ENCODE assay signal across 35 cellular contexts in the genomic region with DNA sequence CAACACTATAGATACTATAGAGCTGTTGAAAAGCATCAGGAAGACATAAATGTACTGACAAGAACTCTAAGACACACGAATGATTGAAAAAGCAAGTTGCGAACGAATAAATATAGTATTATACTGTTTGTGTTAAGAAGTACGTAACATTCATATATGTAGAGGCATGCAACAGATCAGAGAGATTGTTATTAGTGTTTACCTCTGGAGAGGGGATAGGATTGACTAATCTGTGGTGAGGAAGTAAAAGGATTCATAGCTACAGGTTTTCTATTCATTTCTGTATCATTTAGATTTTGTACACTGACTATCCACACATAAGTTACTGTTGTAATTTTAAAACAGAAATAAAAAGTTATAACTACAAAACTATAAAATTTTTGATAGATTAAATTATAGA.
"Had no signal": no experiment of that assay in that cellular context is flagged by ENCODE, and none has a peak within 500 bp of the region (broad histone marks: within the 10 kb centered on the region; RNA-seq: fewer than 3 reads in every experiment).

No MANE protein-coding gene starts in this region.

- H3K4me2 ChIP-seq: KMS-11 had no signal

- H3K36me3 ChIP-seq: MG63 had no signal

- H3K9me3 ChIP-seq: MG63 had no signal

- H3K4me3 ChIP-seq: MG63 had no signal

- H3K27ac ChIP-seq: KMS-11 had no signal

- DNase-seq: Karpas-422, Kasumi-1, MG63, MM.1S, MV-4-11, NCI-H1048, NCI-H1092, NCI-H1092 treated with DMSO at 0.1 percent for 48 hours, NCI-H1105, NCI-H1105 treated with DMSO at 0.1 percent for 48 hours, NCI-H1417, NCI-H1417 treated with DMSO at 0.1 percent for 48 hours, NCI-H1436, NCI-H1436 treated with DMSO at 0.1 percent for 48 hours, NCI-H146, NCI-H1694, NCI-H1694 treated with DMSO at 0.1 percent for 48 hours, NCI-H187, NCI-H187 treated with DMSO at 0.1 percent for 48 hours, NCI-H1930, NCI-H2029, NCI-H2029 treated with DMSO at 0.1 percent for 48 hours, NCI-H2081, NCI-H2081 treated with DMSO at 0.1 percent for 48 hours, NCI-H2107, NCI-H2171, NCI-H2171 treated with DMSO at 0.1 percent for 48 hours, NCI-H2227 treated with DMSO at 0.1 percent for 48 hours, NCI-H226, NCI-H345, NCI-H446, NCI-H446 treated with DMSO at 0.1 percent for 48 hours, NCI-H510A, NCI-H510A treated with DMSO at 0.1 percent for 48 hours had no signal

- H3K9ac ChIP-seq: KMS-11 had no signal
